ENCODE assay signal across 9 cellular contexts in the genomic region with DNA sequence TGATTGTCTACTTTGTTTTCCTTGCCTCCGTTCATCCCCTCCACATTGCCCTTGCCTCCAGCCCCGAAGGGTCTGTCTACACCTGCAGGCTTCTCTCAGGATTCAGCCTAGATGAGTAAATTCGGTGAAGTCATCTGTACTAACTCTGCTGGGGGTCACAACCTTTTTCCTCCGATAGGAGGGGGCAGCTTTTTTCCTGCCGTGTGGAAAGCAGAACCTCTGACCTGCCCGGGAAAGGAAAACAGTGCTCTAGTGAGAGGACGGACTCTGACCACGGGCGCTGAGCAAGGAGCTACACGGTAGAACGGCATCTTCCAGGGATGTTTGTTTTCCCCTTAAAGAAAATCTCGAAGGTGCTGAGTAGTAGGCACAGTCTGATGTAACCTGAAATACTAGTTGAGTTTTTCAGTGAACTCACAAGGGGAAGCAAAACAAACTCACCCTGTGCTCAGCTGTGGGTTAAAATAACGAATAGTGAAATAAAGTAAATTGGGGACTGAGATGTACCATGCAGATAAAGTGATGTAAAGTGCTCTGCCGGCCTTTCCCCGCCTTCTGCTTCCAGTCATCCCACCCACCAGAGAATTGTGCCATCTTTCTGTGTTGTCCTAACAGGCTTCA.
DNase-seq lines count a peak whose midpoint lies in the region; ATAC-seq and TF ChIP-seq lines count a peak whose summit lies in the region.
"Had no signal": no experiment of that assay in that cellular context is flagged by ENCODE, and none has a peak within 500 bp of the region (broad histone marks: within the 10 kb centered on the region; RNA-seq: fewer than 3 reads in every experiment).

No MANE protein-coding gene starts in this region.

- POLR2A ChIA-PET in Caco-2 (lab: Charles Lee): interaction anchor here (0.6 to 1.0 kb wide), 2 partner anchors 16 to 84 kb away, joined by 3 read pairs; no protein-coding TSS in a partner anchor
- POLR2A ChIA-PET in activated CD8-positive, alpha-beta T cell treated with anti-CD3 and anti-CD28 coated beads for 36 hours (lab: Charles Lee): interaction anchor here (0.6 kb wide), 1 partner anchor 941 kb away, joined by 3 read pairs; no protein-coding TSS in a partner anchor

- CTCF ChIA-PET in Caco-2 (lab: Charles Lee): interaction anchor here (0.6 to 1.0 kb wide), 2 partner anchors 32 to 119 kb away, joined by 3 read pairs; no protein-coding TSS in a partner anchor
- CTCF ChIA-PET in activated CD8-positive, alpha-beta T cell treated with anti-CD3 and anti-CD28 coated beads for 36 hours (lab: Charles Lee): interaction anchor here (0.9 to 1.2 kb wide), 2 partner anchors 45 to 119 kb away, joined by 4 to 6 read pairs; no protein-coding TSS in a partner anchor

- H3K4me1 Mint-ChIP-seq in Caco-2 (ENCODE audit: low read depth, unreplicated experiment): peaks cover 28% of the 10 kb centered on the region
- peaks cover 24% of the 10 kb centered on the region for H3K4me1 Mint-ChIP-seq in activated CD8-positive, alpha-beta T cell treated with anti-CD3 and anti-CD28 coated beads for 36 hours (ENCODE audit: low read depth)

- H3K27ac ChIP-seq in Peyer's patch: peak overlapping the region; percentile 42 to 98 (median 86)
- peak overlapping the region; percentile 94 to 96 for H3K27ac ChIP-seq in prostate gland

- H3K4me1 ChIP-seq in Caco-2: peaks cover 37% of the 10 kb centered on the region
- H3K4me1 ChIP-seq in Peyer's patch: peaks cover 0 to 4% (median 0%) of the 10 kb centered on the region in 4 donors
- H3K4me1 ChIP-seq in prostate gland (replicated peaks): peaks cover 6% of the 10 kb centered on the region

- no peaks in the 10 kb centered on the region for H3K27me3 Mint-ChIP-seq in Caco-2 (ENCODE audit: insufficient read depth, unreplicated experiment)
- H3K27me3 Mint-ChIP-seq in activated CD8-positive, alpha-beta T cell treated with anti-CD3 and anti-CD28 coated beads for 36 hours: peaks cover 10% of the 10 kb centered on the region

- no peaks in the 10 kb centered on the region for H3K9me3 Mint-ChIP-seq in Caco-2 (ENCODE audit: unreplicated experiment)
- H3K9me3 Mint-ChIP-seq in activated CD8-positive, alpha-beta T cell treated with anti-CD3 and anti-CD28 coated beads for 36 hours: no peaks in the 10 kb centered on the region

- H3K4me3 Mint-ChIP-seq in Caco-2 (ENCODE audit: unreplicated experiment): peak overlapping the region; percentile 73
- H3K4me3 Mint-ChIP-seq in activated CD8-positive, alpha-beta T cell treated with anti-CD3 and anti-CD28 coated beads for 36 hours: no peak overlapping the region

- ATAC-seq in activated CD8-positive, alpha-beta T cell treated with anti-CD3 and anti-CD28 coated beads for 36 hours: no peak
- ATAC-seq in GM21390 (IDR thresholded peaks at IDR 0.05; ENCODE audit: unreplicated experiment): no peak

- H3K27me3 ChIP-seq in Caco-2 (replicated peaks; ENCODE audit: control insufficient read depth, insufficient read depth, low read length): no peaks in the 10 kb centered on the region
- H3K27me3 ChIP-seq in Peyer's patch: no peaks in the 10 kb centered on the region
- H3K27me3 ChIP-seq in prostate gland (replicated peaks; ENCODE audit: insufficient read depth): no peaks in the 10 kb centered on the region

- TF ChIP-seq CTCF in Caco-2 (IDR thresholded peaks at IDR 0.05; ENCODE audit: insufficient read depth in 1 of 2, low read depth in 1 of 2, low read length in 1 of 2, severe bottlenecking in 1 of 2, unreplicated experiment in 1 of 2) (no peak), Peyer's patch (IDR thresholded peaks at IDR 0.05) (no peak), prostate gland (IDR thresholded peaks at IDR 0.05) (no peak)
- no peak for TF ChIP-seq CTCF in activated CD8-positive, alpha-beta T cell treated with anti-CD3 and anti-CD28 coated beads for 36 hours (IDR thresholded peaks at IDR 0.05)

- no TSS peak for BruUV-seq in Caco-2 (replicated peaks; lab: Mats Ljungman, UMichigan)

- TF ChIP-seq POLR2A in Peyer's patch (IDR thresholded peaks at IDR 0.05) (no peak), prostate gland (IDR thresholded peaks at IDR 0.05) (peak; percentile 30)

- H3K36me3 ChIP-seq in Caco-2 (ENCODE audit: control insufficient read depth, insufficient read depth, low read length) (no peaks in the 10 kb centered on the region), Peyer's patch (no peaks in the 10 kb centered on the region), prostate gland (no peaks in the 10 kb centered on the region)

- H3K27ac Mint-ChIP-seq in Caco-2 (ENCODE audit: unreplicated experiment): peak overlapping the region; percentile 81
- no peak overlapping the region for H3K27ac Mint-ChIP-seq in activated CD8-positive, alpha-beta T cell treated with anti-CD3 and anti-CD28 coated beads for 36 hours

- DNase-seq in Caco-2 (peak; percentile 67 to 82), Peyer's patch (peak in 1 of 3 donors; percentile 63), fibroblast of gingiva (ENCODE audit: low read depth) (peak; percentile 37), prostate gland (ENCODE audit: low spot score) (peak; percentile 52), RKO (ENCODE audit: low spot score) (no peak), H4 (ENCODE audit: low spot score) (no peak)
- no peak for DNase-seq in activated CD8-positive, alpha-beta T cell treated with anti-CD3 and anti-CD28 coated beads for 36 hours
- DNase-seq: retina had no signal

- H3K9me3 ChIP-seq in Caco-2 (no peaks in the 10 kb centered on the region), Peyer's patch (no peaks in the 10 kb centered on the region), prostate gland (no peaks in the 10 kb centered on the region)

- H3K4me3 ChIP-seq in Caco-2 (ENCODE audit: low read depth, low read length) (no peak overlapping the region), Peyer's patch (peak overlapping the region in 2 of 4 donors; percentile 90 to 92), prostate gland (peak overlapping the region; percentile 64 to 71)

- peaks cover 37% of the 10 kb centered on the region for H3K36me3 Mint-ChIP-seq in Caco-2 (ENCODE audit: insufficient read depth, unreplicated experiment)
- peaks cover 1% of the 10 kb centered on the region for H3K36me3 Mint-ChIP-seq in activated CD8-positive, alpha-beta T cell treated with anti-CD3 and anti-CD28 coated beads for 36 hours (ENCODE audit: low read depth)

- 5% methylated on average over 15 of the region's 15 CpGs for WGBS in prostate gland

- intact Hi-C loops in Caco-2 (cut with micrococcal nuclease; ENCODE audit: unreplicated experiment): loop anchor here (1.0 to 5.0 kb wide), 2 partner anchors 86 to 225 kb away; no protein-coding TSS in a partner anchor
- intact Hi-C loops in prostate gland (cut with DNase I): loop anchor here (5.0 kb wide), 3 partner anchors 49 to 226 kb away; no protein-coding TSS in a partner anchor
- intact Hi-C loops in activated CD8-positive, alpha-beta T cell treated with anti-CD3 and anti-CD28 coated beads for 36 hours (cut with micrococcal nuclease): no loop called here

Comparison
In these comparisons a context has a peak if more than half of its experiments do, and no peak if none do; other contexts are left out.
1. DNase-seq: peak in Caco-2 (2 of 2), fibroblast of gingiva (single experiment) and prostate gland (single experiment); none in activated CD8-positive, alpha-beta T cell treated with anti-CD3 and anti-CD28 coated beads for 36 hours (single experiment), RKO (single experiment) and H4 (single experiment).